Comparison of ENCODE assay signal across 2 cellular contexts in genomic region chr7:150736864-150737263, GRCh38.
TF ChIP-seq lines count a peak whose summit lies in the region.

No MANE protein-coding gene starts in this region.

TF ChIP-seq in liver, 16 proteins besides CTCF, POLR2A, EP300 and RAD21:
- TF ChIP-seq GABPA (IDR thresholded peaks at IDR 0.05 in 1 of 2, conservative IDR thresholded peaks at IDR 0.05 in 1 of 2) (no peak), ZBTB33 (IDR thresholded peaks at IDR 0.05) (no peak)

TF ChIP-seq in HepG2, 621 proteins besides CTCF, POLR2A, EP300 and RAD21:
- TF ChIP-seq ZBTB33 (CRISPR knock-in tag; IDR thresholded peaks at IDR 0.05) (no peak), HNF1A (IDR thresholded peaks at IDR 0.05; ENCODE audit: low read depth) (no peak), HNF1A (CRISPR knock-in tag; IDR thresholded peaks at IDR 0.05; ENCODE audit: borderline replicate concordance) (no peak), FOXK2 (IDR thresholded peaks at IDR 0.05) (no peak), TBL1XR1 (IDR thresholded peaks at IDR 0.05; ENCODE audit: borderline replicate concordance, low read length, partially characterized antibody) (no peak), NFYB (CRISPR knock-in tag; IDR thresholded peaks at IDR 0.05) (no peak), DPF2 (CRISPR knock-in tag; IDR thresholded peaks at IDR 0.05; ENCODE audit: borderline replicate concordance, low read depth) (no peak), NFAT5 (CRISPR knock-in tag; IDR thresholded peaks at IDR 0.05) (no peak), TRAFD1 (CRISPR knock-in tag; IDR thresholded peaks at IDR 0.05; ENCODE audit: borderline replicate concordance) (no peak), TFAP4 (IDR thresholded peaks at IDR 0.05; ENCODE audit: borderline replicate concordance, low read depth) (no peak), ZNF326 (CRISPR knock-in tag; IDR thresholded peaks at IDR 0.05; ENCODE audit: borderline replicate concordance) (no peak), ZNF580 (CRISPR knock-in tag; IDR thresholded peaks at IDR 0.05; ENCODE audit: borderline replicate concordance, low read depth) (no peak), ZKSCAN1 (IDR thresholded peaks at IDR 0.05; ENCODE audit: low read length) (no peak), ZNF30 (CRISPR knock-in tag; IDR thresholded peaks at IDR 0.05) (no peak), ZNF800 (CRISPR knock-in tag; IDR thresholded peaks at IDR 0.05) (no peak), LRRFIP1 (CRISPR knock-in tag; conservative IDR thresholded peaks at IDR 0.05) (no peak), ZNF619 (CRISPR knock-in tag; IDR thresholded peaks at IDR 0.05) (no peak)
